Comparison of ENCODE assay signal across 1 cellular context in genomic region chr16:81514041-81514559, GRCh38.
TF ChIP-seq lines count a peak whose summit lies in the region.

No MANE protein-coding gene starts in this region.

TF ChIP-seq in HepG2, 621 proteins besides CTCF, POLR2A, EP300 and RAD21 (continued from another document):
- 0 out of 2 replicates have a peak, but pooled peaks have one; percentile 48 for TF ChIP-seq ZNF136 (CRISPR knock-in tag; IDR thresholded peaks at IDR 0.05; ENCODE audit: low read depth)
- no peak for TF ChIP-seq IKZF4 (CRISPR knock-in tag; IDR thresholded peaks at IDR 0.05; ENCODE audit: borderline replicate concordance, low read depth, not compliant biosample characterization)
- TF ChIP-seq AKAP8 (CRISPR knock-in tag; IDR thresholded peaks at IDR 0.05): peak; percentile 31; the same call in 1 of the 2 replicates
- no peak for TF ChIP-seq SALL1 (CRISPR knock-in tag; IDR thresholded peaks at IDR 0.05)
- no peak for TF ChIP-seq HNF1A (IDR thresholded peaks at IDR 0.05; ENCODE audit: low read depth)
- 0 out of 2 replicates have a peak, but pooled peaks have one; percentile 2 for TF ChIP-seq HNF1A (CRISPR knock-in tag; IDR thresholded peaks at IDR 0.05; ENCODE audit: borderline replicate concordance)
- TF ChIP-seq, protein P1, sequence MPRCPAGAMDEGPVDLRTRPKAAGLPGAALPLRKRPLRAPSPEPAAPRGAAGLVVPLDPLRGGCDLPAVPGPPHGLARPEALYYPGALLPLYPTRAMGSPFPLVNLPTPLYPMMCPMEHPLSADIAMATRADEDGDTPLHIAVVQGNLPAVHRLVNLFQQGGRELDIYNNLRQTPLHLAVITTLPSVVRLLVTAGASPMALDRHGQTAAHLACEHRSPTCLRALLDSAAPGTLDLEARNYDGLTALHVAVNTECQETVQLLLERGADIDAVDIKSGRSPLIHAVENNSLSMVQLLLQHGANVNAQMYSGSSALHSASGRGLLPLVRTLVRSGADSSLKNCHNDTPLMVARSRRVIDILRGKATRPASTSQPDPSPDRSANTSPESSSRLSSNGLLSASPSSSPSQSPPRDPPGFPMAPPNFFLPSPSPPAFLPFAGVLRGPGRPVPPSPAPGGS (CRISPR knock-in tag; IDR thresholded peaks at IDR 0.05): no peak
- no peak for TF ChIP-seq ZNF543 (CRISPR knock-in tag; IDR thresholded peaks at IDR 0.05)
- TF ChIP-seq CBX1 (IDR thresholded peaks at IDR 0.05; ENCODE audit: low read depth): no peak
- no peak for TF ChIP-seq KDM6A (CRISPR knock-in tag; IDR thresholded peaks at IDR 0.05; ENCODE audit: low read depth)
- TF ChIP-seq, protein P2, sequence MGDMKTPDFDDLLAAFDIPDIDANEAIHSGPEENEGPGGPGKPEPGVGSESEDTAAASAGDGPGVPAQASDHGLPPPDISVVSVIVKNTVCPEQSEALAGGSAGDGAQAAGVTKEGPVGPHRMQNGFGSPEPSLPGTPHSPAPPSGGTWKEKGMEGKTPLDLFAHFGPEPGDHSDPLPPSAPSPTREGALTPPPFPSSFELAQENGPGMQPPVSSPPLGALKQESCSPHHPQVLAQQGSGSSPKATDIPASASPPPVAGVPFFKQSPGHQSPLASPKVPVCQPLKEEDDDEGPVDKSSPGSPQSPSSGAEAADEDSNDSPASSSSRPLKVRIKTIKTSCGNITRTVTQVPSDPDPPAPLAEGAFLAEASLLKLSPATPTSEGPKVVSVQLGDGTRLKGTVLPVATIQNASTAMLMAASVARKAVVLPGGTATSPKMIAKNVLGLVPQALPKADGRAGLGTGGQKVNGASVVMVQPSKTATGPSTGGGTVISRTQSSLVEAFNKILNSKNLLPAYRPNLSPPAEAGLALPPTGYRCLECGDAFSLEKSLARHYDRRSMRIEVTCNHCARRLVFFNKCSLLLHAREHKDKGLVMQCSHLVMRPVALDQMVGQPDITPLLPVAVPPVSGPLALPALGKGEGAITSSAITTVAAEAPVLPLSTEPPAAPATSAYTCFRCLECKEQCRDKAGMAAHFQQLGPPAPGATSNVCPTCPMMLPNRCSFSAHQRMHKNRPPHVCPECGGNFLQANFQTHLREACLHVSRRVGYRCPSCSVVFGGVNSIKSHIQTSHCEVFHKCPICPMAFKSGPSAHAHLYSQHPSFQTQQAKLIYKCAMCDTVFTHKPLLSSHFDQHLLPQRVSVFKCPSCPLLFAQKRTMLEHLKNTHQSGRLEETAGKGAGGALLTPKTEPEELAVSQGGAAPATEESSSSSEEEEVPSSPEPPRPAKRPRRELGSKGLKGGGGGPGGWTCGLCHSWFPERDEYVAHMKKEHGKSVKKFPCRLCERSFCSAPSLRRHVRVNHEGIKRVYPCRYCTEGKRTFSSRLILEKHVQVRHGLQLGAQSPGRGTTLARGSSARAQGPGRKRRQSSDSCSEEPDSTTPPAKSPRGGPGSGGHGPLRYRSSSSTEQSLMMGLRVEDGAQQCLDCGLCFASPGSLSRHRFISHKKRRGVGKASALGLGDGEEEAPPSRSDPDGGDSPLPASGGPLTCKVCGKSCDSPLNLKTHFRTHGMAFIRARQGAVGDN (CRISPR knock-in tag; IDR thresholded peaks at IDR 0.05): no peak
- TF ChIP-seq ZNF710 (CRISPR knock-in tag; IDR thresholded peaks at IDR 0.05; ENCODE audit: borderline replicate concordance): no peak
- peak; percentile 85 for TF ChIP-seq ZNF629 (CRISPR knock-in tag; conservative IDR thresholded peaks at IDR 0.05)
- TF ChIP-seq MIXL1 (CRISPR knock-in tag; IDR thresholded peaks at IDR 0.05): no peak
- no peak for TF ChIP-seq ZNF17 (CRISPR knock-in tag; IDR thresholded peaks at IDR 0.05)
- no peak for TF ChIP-seq FOXM1 (CRISPR knock-in tag; IDR thresholded peaks at IDR 0.05)
- no peak for TF ChIP-seq THAP11 (CRISPR knock-in tag; IDR thresholded peaks at IDR 0.05)
